Comparison of ENCODE assay signal across 8 cellular contexts in the genomic region with DNA sequence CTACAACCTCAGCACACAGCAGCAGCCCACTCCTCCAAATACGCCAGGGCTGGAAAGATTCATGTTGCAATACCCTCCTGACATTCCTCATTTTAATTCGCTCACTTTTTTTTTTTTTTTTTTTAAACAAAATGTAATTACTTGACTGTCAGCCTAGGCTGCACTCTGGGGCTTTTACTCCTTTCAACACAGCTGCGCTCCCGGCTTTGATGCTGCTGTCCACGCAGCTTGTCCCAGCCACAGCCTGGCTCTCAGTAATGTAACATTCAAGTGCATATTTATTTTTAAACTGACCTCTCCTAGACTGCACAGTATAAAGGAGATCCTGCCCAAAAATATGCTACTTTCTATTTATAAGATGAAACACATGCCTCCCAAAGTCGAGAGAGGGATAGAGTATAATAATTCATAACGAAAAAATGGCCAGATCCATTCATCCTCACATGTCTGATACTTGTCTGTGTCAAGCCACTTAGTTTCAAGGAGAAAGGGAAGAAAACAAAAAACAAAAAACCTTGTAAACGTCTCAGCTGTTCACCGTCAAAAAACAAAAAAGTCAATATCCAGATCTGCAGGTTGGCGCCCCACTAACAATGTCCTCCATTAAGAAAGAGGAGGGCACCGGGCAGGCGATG. TPM values are rescaled to one million over a fixed set of nuclear protein-coding genes. Genes with fewer than 3 reads are reported as not detected.
DNase-seq lines count a peak whose midpoint lies in the region; ATAC-seq and TF ChIP-seq lines count a peak whose summit lies in the region.

No MANE protein-coding gene starts in this region.

- no peaks in the 10 kb centered on the region for H4K20me1 ChIP-seq in KMS-11 (ENCODE audit: insufficient read depth)

- TF ChIP-seq CTCF in A673 (conservative IDR thresholded peaks at IDR 0.05; ENCODE audit: low read depth, low read length) (no peak), KMS-11 (conservative IDR thresholded peaks at IDR 0.05; ENCODE audit: low read depth, low read length) (no peak), colonic mucosa (IDR thresholded peaks at IDR 0.05) (no peak), mucosa of descending colon (IDR thresholded peaks at IDR 0.05) (no peak)

- H3K9ac ChIP-seq in KMS-11, result peak overlapping the region; percentile 54; the same call in 1 of the 2 replicates
- peak overlapping the region; percentile 69 to 87 for H3K9ac ChIP-seq in colonic mucosa (ENCODE audit: low read depth in 2 of 2, low read length in 2 of 2)

- CTCF ChIA-PET in A673 (lab: Charles Lee), result no interaction called here

- H3K36me3 ChIP-seq in A673 (ENCODE audit: insufficient read depth, low read length, poor library complexity, severe bottlenecking) (no peaks in the 10 kb centered on the region), KMS-11 (ENCODE audit: insufficient read depth) (no peaks in the 10 kb centered on the region), colonic mucosa (no peaks in the 10 kb centered on the region), mucosa of descending colon (ENCODE audit: low read depth) (no peaks in the 10 kb centered on the region)

- H3K27me3 ChIP-seq in A673 (replicated peaks; ENCODE audit: insufficient read depth, low read depth, low read length, poor library complexity), result no peaks in the 10 kb centered on the region
- H3K27me3 ChIP-seq in KMS-11 (ENCODE audit: insufficient read depth, low read depth), result no peaks in the 10 kb centered on the region
- no peaks in the 10 kb centered on the region for H3K27me3 ChIP-seq in colonic mucosa

- POLR2A ChIA-PET in A673 (lab: Charles Lee; ENCODE audit: low non-redundant PET), result interaction anchor here (0.5 kb wide), 1 partner anchor 127 kb away, joined by 3 read pairs; no protein-coding TSS in a partner anchor

- H3K27ac ChIP-seq in A673 (ENCODE audit: low read depth, low read length, poor library complexity, severe bottlenecking) (no peak overlapping the region), KMS-11 (no peak overlapping the region), colonic mucosa (peak overlapping the region; percentile 92)

- H3K79me2 ChIP-seq in KMS-11 (ENCODE audit: insufficient read depth, low read depth), result peaks cover 17% of the 10 kb centered on the region; the same call in 1 of the 2 replicates

- no TSS peak for BruUV-seq in A673 (replicated peaks; lab: Mats Ljungman, UMichigan)

- no peaks in the 10 kb centered on the region for H3K9me3 ChIP-seq in A673 (ENCODE audit: low read depth, low read length, poor library complexity, severe bottlenecking)
- no peaks in the 10 kb centered on the region for H3K9me3 ChIP-seq in colonic mucosa
- H3K9me3 ChIP-seq in mucosa of descending colon, result no peaks in the 10 kb centered on the region

- H2AFZ ChIP-seq in KMS-11 (ENCODE audit: low read depth), result peak overlapping the region; percentile 58

- intact Hi-C loops in A673 (cut with micrococcal nuclease; ENCODE audit: unreplicated experiment) (loop anchor here (5.0 kb wide), 2 partner anchors 133 to 253 kb away; no protein-coding TSS in a partner anchor), colonic mucosa (cut with DNase I) (loop anchor here (5.0 to 10.0 kb wide), 2 partner anchors 83 to 256 kb away; no protein-coding TSS in a partner anchor), mucosa of descending colon (cut with DNase I, micrococcal nuclease) (loop anchor here in 1 of 2 donors (10.0 kb wide), 1 partner anchor 114 kb away; no protein-coding TSS in a partner anchor)

- H3K4me1 ChIP-seq in A673 (ENCODE audit: insufficient read depth, low read length, poor library complexity, severe bottlenecking) (peaks cover 9% of the 10 kb centered on the region), KMS-11 (ENCODE audit: low read depth, poor library complexity, severe bottlenecking) (peaks cover 35% of the 10 kb centered on the region), colonic mucosa (peaks cover 6% of the 10 kb centered on the region), mucosa of descending colon (ENCODE audit: low read depth) (peaks cover 3% of the 10 kb centered on the region)

- DNase-seq in A673 (ENCODE audit: low spot score) (no peak), colonic mucosa (no peak), mucosa of descending colon (no peak), NCI-H1694 (lab: John Stamatoyannopoulos, UW) (no peak)
- DNase-seq in activated CD4-positive, alpha-beta T cell treated with anti-CD3 and anti-CD28 coated beads for 4 hours, result no peak

- H3K4me3 ChIP-seq in A673 (ENCODE audit: low read depth, low read length, poor library complexity, severe bottlenecking) (peak overlapping the region; percentile 93), KMS-11 (IDR thresholded peaks at IDR 0.05; ENCODE audit: insufficient read depth, low read depth, low read length) (peak overlapping the region; percentile 69), colonic mucosa (peak overlapping the region; percentile 85), mucosa of descending colon (peak overlapping the region; percentile 72)

- peak overlapping the region; percentile 99 for H3K4me2 ChIP-seq in KMS-11

- ATAC-seq in mucosa of descending colon, result no peak
- ATAC-seq in HG03159 (IDR thresholded peaks at IDR 0.05; ENCODE audit: unreplicated experiment), result no peak
- no peak for ATAC-seq in GM21528 (IDR thresholded peaks at IDR 0.05; ENCODE audit: low FRiP score, unreplicated experiment)

RNA-seq across cellular contexts. Expression of a gene that starts 0.9 kb away (rescaled TPM):
- 12.2 TPM in 2 replicates for total RNA-seq in A673 (2021)
- 10 to 100 TPM in 1 of 2 donors, 1 to 10 TPM in 1; 7.2 to 37.3 TPM for total RNA-seq in colonic mucosa
- total RNA-seq in mucosa of descending colon, result 10 to 100 TPM; 27.9 to 67.0 (median 30.1) TPM
